ENCODE assay signal across 14 cellular contexts in genomic region chr2:69735696-69736095, GRCh38.
"Had no signal": no experiment of that assay in that cellular context is flagged by ENCODE, and none has a peak within 500 bp of the region (broad histone marks: within the 10 kb centered on the region; RNA-seq: fewer than 3 reads in every experiment).

No MANE protein-coding gene starts in this region.

- H3K27ac Mint-ChIP-seq: activated B cell treated with CpG ODN at 0.5 μM for 24 hours; activated CD4-positive, alpha-beta T cell treated with anti-CD3 and anti-CD28 coated beads, Interleukin-2, amount 10 ng/mL, durations not matched to agents 24 days and 14 days; activated naive CD8-positive, alpha-beta T cell treated with anti-CD3 and anti-CD28 coated beads for 36 hours; type B pancreatic cell had no signal

- H3K9me3 Mint-ChIP-seq: activated B cell treated with CpG ODN at 0.5 μM for 24 hours; activated CD4-positive, alpha-beta T cell treated with anti-CD3 and anti-CD28 coated beads, Interleukin-2, amount 10 ng/mL, durations not matched to agents 24 days and 14 days; activated naive CD8-positive, alpha-beta T cell treated with anti-CD3 and anti-CD28 coated beads for 36 hours; neural crest cell had no signal

- H3K9me3 ChIP-seq: esophagus squamous epithelium had no signal

- H3K4me3 Mint-ChIP-seq: activated B cell treated with CpG ODN at 0.5 μM for 24 hours; activated CD4-positive, alpha-beta T cell treated with anti-CD3 and anti-CD28 coated beads, Interleukin-2, amount 10 ng/mL, durations not matched to agents 24 days and 14 days; activated naive CD8-positive, alpha-beta T cell treated with anti-CD3 and anti-CD28 coated beads for 36 hours; neural crest cell; type B pancreatic cell had no signal

- H3K4me1 Mint-ChIP-seq: activated naive CD8-positive, alpha-beta T cell treated with anti-CD3 and anti-CD28 coated beads for 36 hours; neural crest cell had no signal

- ATAC-seq: stimulated activated naive CD8-positive, alpha-beta T cell treated with anti-CD3 and anti-CD28 coated beads, Interleukin-15, Interleukin-2, amounts not matched to agents 100 U/mL and 50 U/mL, for 24 hours had no signal

- H3K27me3 Mint-ChIP-seq: activated B cell treated with CpG ODN at 0.5 μM for 24 hours; activated naive CD8-positive, alpha-beta T cell treated with anti-CD3 and anti-CD28 coated beads for 36 hours; type B pancreatic cell had no signal

- H3K36me3 ChIP-seq: esophagus squamous epithelium had no signal

- H3K36me3 Mint-ChIP-seq: activated naive CD8-positive, alpha-beta T cell treated with anti-CD3 and anti-CD28 coated beads for 36 hours; type B pancreatic cell had no signal

- H3K4me3 ChIP-seq: esophagus squamous epithelium had no signal

- H3K27me3 ChIP-seq: esophagus squamous epithelium had no signal

- H3K27ac ChIP-seq: esophagus squamous epithelium had no signal

- DNase-seq: activated B cell treated with CpG ODN at 0.5 μM for 24 hours; activated CD4-positive, alpha-beta T cell treated with anti-CD3 and anti-CD28 coated beads, Interleukin-2, amount 10 ng/mL, durations not matched to agents 24 days and 14 days; activated CD8-positive, alpha-beta memory T cell treated with anti-CD3 and anti-CD28 coated beads for 24 hours; activated naive CD8-positive, alpha-beta T cell treated with anti-CD3 and anti-CD28 coated beads for 36 hours; cortex of kidney; effector CD4-positive, alpha-beta T cell; esophagus squamous epithelium; hypothalamus; kidney; stimulated activated CD4-positive, alpha-beta T cell treated with anti-CD3 and anti-CD28 coated beads, Interleukin-4, amount 100 ng/mL, for 4 hours; stimulated activated CD8-positive, alpha-beta memory T cell treated with anti-CD3 and anti-CD28 coated beads, Interleukin-4, amount 100 ng/mL, for 48 hours; stimulated activated naive CD8-positive, alpha-beta T cell treated with anti-CD3 and anti-CD28 coated beads, Interleukin-15, Interleukin-2, amounts not matched to agents 100 U/mL and 50 U/mL, for 24 hours had no signal
